In genomic region chr12:78275886-78276285, GRCh38 we compare ENCODE assay signal across 19 cellular contexts.
DNase-seq lines count a peak whose midpoint lies in the region; TF ChIP-seq lines count a peak whose summit lies in the region.
"Had no signal": no experiment of that assay in that cellular context is flagged by ENCODE, and none has a peak within 500 bp of the region (broad histone marks: within the 10 kb centered on the region; RNA-seq: fewer than 3 reads in every experiment).

No MANE protein-coding gene starts in this region.

- in situ Hi-C loops in GM13976 (cut with MboI; ENCODE audit: low sequenced_read_pairs, unreplicated experiment): no loop called here

- peak; percentile 47 for DNase-seq in NCI-H187 treated with DMSO at 0.1 percent for 48 hours (lab: John Stamatoyannopoulos, UW)
- DNase-seq in NCI-H187 (lab: John Stamatoyannopoulos, UW): no peak
- peak; percentile 25 for DNase-seq in NCI-H1436 treated with DMSO at 0.1 percent for 48 hours (lab: John Stamatoyannopoulos, UW)
- DNase-seq in SK-N-DZ (ENCODE audit: low spot score): peak; percentile 5
- DNase-seq in GM13976 (ENCODE audit: low spot score): no peak
- no peak for DNase-seq in NCI-H2029 treated with DMSO at 0.1 percent for 48 hours (lab: John Stamatoyannopoulos, UW)
- DNase-seq in SIG-M5 (lab: John Stamatoyannopoulos, UW): no peak
- DNase-seq: 8988T; ACHN; AML-193; BE2C; CD4-positive, alpha-beta T cell; CD8-positive, alpha-beta memory T cell; DMS 273 treated with DMSO at 0.1 percent for 48 hours; DMS79; EL; GDM1; GOT3; HFFc6 had no signal

- no peak for TF ChIP-seq CTCF in GM13976 (IDR thresholded peaks at IDR 0.05; ENCODE audit: borderline replicate concordance, control extremely low read depth, extremely low read depth, insufficient read depth, missing control alignments)

Comparison
In these comparisons a context has a peak if more than half of its experiments do, and no peak if none do; other contexts are left out.
1. DNase-seq: peak in NCI-H187 treated with DMSO at 0.1 percent for 48 hours (single experiment), NCI-H1436 treated with DMSO at 0.1 percent for 48 hours (single experiment) and SK-N-DZ (single experiment); none in NCI-H187 (0 of 2), GM13976 (single experiment), NCI-H2029 treated with DMSO at 0.1 percent for 48 hours (single experiment) and SIG-M5 (single experiment).